In genomic region chr3:36894924-36895323, GRCh38 we compare ENCODE assay signal across 21 cellular contexts. TPM values are rescaled to one million over a fixed set of nuclear protein-coding genes. Genes with fewer than 3 reads are reported as not detected.
DNase-seq lines count a peak whose midpoint lies in the region; ATAC-seq, FAIRE-seq and TF ChIP-seq lines count a peak whose summit lies in the region.
"Had no signal": no experiment of that assay in that cellular context is flagged by ENCODE, and none has a peak within 500 bp of the region (broad histone marks: within the 10 kb centered on the region; RNA-seq: fewer than 3 reads in every experiment).

No MANE protein-coding gene starts in this region.

- no peaks in the 10 kb centered on the region for H3K27me3 ChIP-seq in spleen (replicated peaks in 1 of 7)
- H3K27me3 ChIP-seq in right lobe of liver = no peaks in the 10 kb centered on the region
- H3K27me3 ChIP-seq in MM.1S (replicated peaks; ENCODE audit: insufficient read depth, low read length) = no peaks in the 10 kb centered on the region
- H3K27me3 ChIP-seq: MG63 had no signal

- H3K36me3 ChIP-seq in spleen (peaks cover 0 to 73% (median 45%) of the 10 kb centered on the region in 6 donors), right lobe of liver (peaks cover 0 to 50% (median 12%) of the 10 kb centered on the region in 4 donors), MM.1S (replicated peaks; ENCODE audit: insufficient read depth, low read length) (no peaks in the 10 kb centered on the region)
- H3K36me3 ChIP-seq: MG63 had no signal

- H2AFZ ChIP-seq in MM.1S (ENCODE audit: low read length) = no peak overlapping the region

- H3K27ac Mint-ChIP-seq in activated naive CD8-positive, alpha-beta T cell treated with anti-CD3 and anti-CD28 coated beads, Interleukin-2, amount 50 U/mL, for 24 hours = peak overlapping the region; percentile 63
- H3K27ac Mint-ChIP-seq: type B pancreatic cell had no signal

- no peaks in the 10 kb centered on the region for H3K79me2 ChIP-seq in MM.1S (ENCODE audit: low read length)

- H3K4me3 Mint-ChIP-seq in activated naive CD8-positive, alpha-beta T cell treated with anti-CD3 and anti-CD28 coated beads, Interleukin-2, amount 50 U/mL, for 24 hours = no peak overlapping the region
- H3K4me3 Mint-ChIP-seq: mesothelial cell of epicardium, type B pancreatic cell had no signal

- no peaks in the 10 kb centered on the region for H3K9me3 Mint-ChIP-seq in activated naive CD8-positive, alpha-beta T cell treated with anti-CD3 and anti-CD28 coated beads, Interleukin-2, amount 50 U/mL, for 24 hours
- H3K9me3 Mint-ChIP-seq: mesothelial cell of epicardium, type B pancreatic cell had no signal

- peak overlapping the region in 6 of 8 donors; percentile 41 to 88 (median 80) for H3K27ac ChIP-seq in spleen
- no peak overlapping the region for H3K27ac ChIP-seq in right lobe of liver
- H3K27ac ChIP-seq in MM.1S (ENCODE audit: low read length) = no peak overlapping the region

- intact Hi-C loops in spleen (cut with DNase I; ENCODE audit: low total_unique reads) (no loop called here), right lobe of liver (cut with DNase I) (no loop called here)

- peak; percentile 72 for FAIRE-seq in GM18507 (lab: Jason Lieb, UNC)
- FAIRE-seq: astrocyte, HTR-8/SVneo had no signal

- peaks cover 34 to 87% (median 67%) of the 10 kb centered on the region in 6 donors for H3K4me1 ChIP-seq in spleen
- H3K4me1 ChIP-seq in right lobe of liver = no peaks in the 10 kb centered on the region
- peaks cover 7% of the 10 kb centered on the region; the same call in 1 of the 2 replicates for H3K4me1 ChIP-seq in MM.1S (ENCODE audit: low read length)

- peaks cover 63% of the 10 kb centered on the region for H3K4me1 Mint-ChIP-seq in activated naive CD8-positive, alpha-beta T cell treated with anti-CD3 and anti-CD28 coated beads, Interleukin-2, amount 50 U/mL, for 24 hours

- no peak for ATAC-seq in activated naive CD8-positive, alpha-beta T cell treated with anti-CD3 and anti-CD28 coated beads, Interleukin-2, amount 50 U/mL, for 24 hours
- no peak for ATAC-seq in right lobe of liver
- ATAC-seq: activated CD4-positive, CD25-positive, alpha-beta regulatory T cell treated with anti-CD3 and anti-CD28 coated beads, Interleukin-2, amount 50 U/mL, for 24 hours; left cardiac atrium; stimulated activated naive CD8-positive, alpha-beta T cell treated with anti-CD3 and anti-CD28 coated beads, Interleukin-15, Interleukin-2, amounts not matched to agents 100 U/mL and 50 U/mL, for 24 hours had no signal

- H4K20me1 ChIP-seq in MM.1S (ENCODE audit: insufficient read depth, low read length) = no peaks in the 10 kb centered on the region

- no peaks in the 10 kb centered on the region for H3K27me3 Mint-ChIP-seq in activated naive CD8-positive, alpha-beta T cell treated with anti-CD3 and anti-CD28 coated beads, Interleukin-2, amount 50 U/mL, for 24 hours
- H3K27me3 Mint-ChIP-seq: type B pancreatic cell had no signal

- 57 to 83% (median 72%) methylated on average over 1 of the region's 1 CpG for WGBS in spleen, 5 donors
- WGBS in right lobe of liver (ENCODE audit: insufficient coverage, low coverage, low lambda C conversion rate, missing lambda C conversion rate) = 67% methylated on average over 1 of the region's 1 CpG

- TF ChIP-seq POLR2A in spleen (IDR thresholded peaks at IDR 0.05) (no peak), right lobe of liver (IDR thresholded peaks at IDR 0.05) (no peak)

- no peak overlapping the region for H3K9ac ChIP-seq in MM.1S (ENCODE audit: low read length)

- TF ChIP-seq CTCF in spleen (IDR thresholded peaks at IDR 0.05 in 8 of 11, conservative IDR thresholded peaks at IDR 0.05 in 3 of 11) (no peak), right lobe of liver (IDR thresholded peaks at IDR 0.05) (no peak), MM.1S (IDR thresholded peaks at IDR 0.05; ENCODE audit: low read length) (no peak)

- no peak overlapping the region for H3K4me3 ChIP-seq in spleen
- no peak overlapping the region for H3K4me3 ChIP-seq in right lobe of liver
- H3K4me3 ChIP-seq in MM.1S (ENCODE audit: low read length) = no peak overlapping the region
- H3K4me3 ChIP-seq: MG63 had no signal

- no peaks in the 10 kb centered on the region for H3K9me3 ChIP-seq in spleen
- H3K9me3 ChIP-seq in right lobe of liver = no peaks in the 10 kb centered on the region
- H3K9me3 ChIP-seq in MM.1S (replicated peaks; ENCODE audit: insufficient read depth, low read length) = no peaks in the 10 kb centered on the region
- H3K9me3 ChIP-seq: MG63 had no signal

- no peak overlapping the region for H3K4me2 ChIP-seq in MM.1S (ENCODE audit: low read depth, low read length)

- H3F3A ChIP-seq in MM.1S (ENCODE audit: insufficient read depth, low read length) = no peaks in the 10 kb centered on the region

- DNase-seq in GM18507 (ENCODE audit: extremely low spot score, insufficient read length, low read depth) (no peak), NOMO-1 (lab: John Stamatoyannopoulos, UW; ENCODE audit: unreplicated experiment in 2 of 2) (peak; percentile 63 to 90), spleen (no peak), NCI-H748 treated with DMSO at 0.1 percent for 48 hours (lab: John Stamatoyannopoulos, UW) (no peak), right lobe of liver (no peak), MM.1S (no peak)
- DNase-seq in activated naive CD8-positive, alpha-beta T cell treated with anti-CD3 and anti-CD28 coated beads, Interleukin-2, amount 50 U/mL, for 24 hours = no peak
- DNase-seq: activated effector memory CD4-positive, alpha-beta T cell treated with Interleukin-2 at 50 U/mL for 16 hours; DMS79 treated with DMSO at 0.1 percent for 48 hours; foreskin fibroblast; left cardiac atrium; MG63; NCI-H2081; NCI-H526 treated with DMSO at 0.1 percent for 48 hours; stimulated activated naive CD8-positive, alpha-beta T cell treated with anti-CD3 and anti-CD28 coated beads, Interleukin-15, Interleukin-2, amounts not matched to agents 100 U/mL and 50 U/mL, for 24 hours; T-helper 1 cell had no signal

- H3K36me3 Mint-ChIP-seq in activated naive CD8-positive, alpha-beta T cell treated with anti-CD3 and anti-CD28 coated beads, Interleukin-2, amount 50 U/mL, for 24 hours (ENCODE audit: low read depth) = peaks cover 32% of the 10 kb centered on the region

- no peaks in the 10 kb centered on the region for H3K9me2 ChIP-seq in MM.1S (replicated peaks; ENCODE audit: insufficient read depth, low read length)

RNA-seq across cellular contexts. Expression of gene TRANK1, which starts 49.9 kb away (rescaled TPM):
- total RNA-seq in spleen = 10 to 100 TPM; 50.3 to 75.6 (median 63.0) TPM
- 10 to 100 TPM in 1 of 3 donors, 1 to 10 TPM in 2; 5.3 to 10.1 (median 6.1) TPM for polyA plus RNA-seq in spleen
- 10 to 100 TPM in 5 of 6 experiments, 1 to 10 TPM in 1; 8.8 to 33.9 (median 19.6) TPM for total RNA-seq in right lobe of liver

Comparison
In these comparisons a context has a peak if more than half of its experiments do, and no peak if none do; other contexts are left out.
1. DNase-seq: peak in NOMO-1 (2 of 2); none in GM18507 (single experiment), activated naive CD8-positive, alpha-beta T cell treated with anti-CD3 and anti-CD28 coated beads, Interleukin-2, amount 50 U/mL, for 24 hours (single experiment), spleen (single experiment), NCI-H748 treated with DMSO at 0.1 percent for 48 hours (single experiment), right lobe of liver (0 of 3) and MM.1S (single experiment).
2. H3K27ac ChIP-seq: peak in spleen (6 of 8); none in right lobe of liver (0 of 3) and MM.1S (single experiment).